ENCODE assay signal across 9 cellular contexts in the genomic region with DNA sequence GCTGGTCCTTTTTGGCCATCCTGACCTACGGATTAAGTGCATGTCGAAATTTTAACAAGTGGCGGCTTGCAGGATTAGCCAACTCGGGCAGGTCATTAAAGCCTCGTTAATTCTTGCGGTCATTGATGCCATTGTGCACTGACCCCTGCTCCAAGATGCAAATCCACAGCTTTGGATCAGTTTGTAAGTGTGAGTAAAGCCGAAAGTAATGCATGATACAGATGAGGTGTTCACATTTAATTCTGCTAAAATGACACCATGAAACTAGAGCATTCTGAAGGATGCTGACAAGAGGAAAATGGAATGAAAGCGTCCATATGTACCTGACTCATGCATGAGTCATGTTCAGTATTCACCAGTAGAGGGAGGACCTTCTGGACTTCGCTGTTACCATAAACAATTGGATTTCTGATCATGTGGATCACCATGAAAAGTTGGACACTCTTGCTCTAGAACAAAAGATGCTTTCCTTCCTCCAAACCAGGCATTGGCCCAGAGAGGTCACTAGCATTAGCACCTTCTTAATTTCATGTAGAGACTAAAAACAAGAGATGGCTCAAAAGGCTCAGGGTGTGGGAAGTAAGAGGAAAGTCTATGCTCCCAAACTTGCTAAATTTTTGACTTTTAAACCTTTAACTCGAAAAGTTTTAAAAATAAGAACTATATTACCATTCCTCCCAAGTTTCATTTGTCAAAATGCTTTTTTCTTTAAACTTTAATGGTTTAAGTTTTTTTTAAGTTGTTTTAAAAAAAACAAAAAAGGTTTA. TPM values are rescaled to one million over a fixed set of nuclear protein-coding genes. Genes with fewer than 3 reads are reported as not detected.
DNase-seq lines count a peak whose midpoint lies in the region; ATAC-seq and TF ChIP-seq lines count a peak whose summit lies in the region.
"Had no signal": no experiment of that assay in that cellular context is flagged by ENCODE, and none has a peak within 500 bp of the region (broad histone marks: within the 10 kb centered on the region; RNA-seq: fewer than 3 reads in every experiment).

No MANE protein-coding gene starts in this region.

- H3K4me3 ChIP-seq in dorsolateral prefrontal cortex (peak overlapping the region in 4 of 59 donors; percentile 3 to 19 (median 8)), neural cell (ENCODE audit: low read length) (no peak overlapping the region)

- H3K27ac ChIP-seq in dorsolateral prefrontal cortex, result peak overlapping the region in 51 of 59 donors; percentile 2 to 88 (median 63)
- no peak overlapping the region for H3K27ac ChIP-seq in neural cell (ENCODE audit: low read length)

- TF ChIP-seq CTCF in dorsolateral prefrontal cortex (IDR thresholded peaks at IDR 0.05 in 54 of 56, conservative IDR thresholded peaks at IDR 0.05 in 2 of 56; ENCODE audit: low read depth in 1 of 56, partially characterized antibody in 56 of 56), result peak; percentile 39 to 80 (median 68)
- peak; percentile 51 for TF ChIP-seq CTCF in neural cell (IDR thresholded peaks at IDR 0.05; ENCODE audit: poor library complexity, severe bottlenecking)

- H3K79me2 ChIP-seq in neural cell (replicated peaks; ENCODE audit: insufficient read depth, low read length), result no peaks in the 10 kb centered on the region

- H3K36me3 ChIP-seq in neural cell (ENCODE audit: insufficient read depth, low read length), result no peaks in the 10 kb centered on the region

- no peak for TF ChIP-seq EP300 in neural cell (conservative IDR thresholded peaks at IDR 0.05; ENCODE audit: poor library complexity, severe bottlenecking)

- no peak overlapping the region for H3K4me3 Mint-ChIP-seq in activated T-cell treated with anti-CD3 and anti-CD28 coated beads, Interleukin-2, amount 50 U/mL, for 72 hours
- H3K4me3 Mint-ChIP-seq: activated naive CD4-positive, alpha-beta T cell treated with anti-CD3 and anti-CD28 coated beads, Interleukin-2, amount 50 U/mL, for 24 hours had no signal

- no peak overlapping the region for H3K4me2 ChIP-seq in neural cell (ENCODE audit: low read length)

- TF ChIP-seq RAD21 in neural cell (conservative IDR thresholded peaks at IDR 0.05), result no peak

- H3K9me3 Mint-ChIP-seq in activated T-cell treated with anti-CD3 and anti-CD28 coated beads, Interleukin-2, amount 50 U/mL, for 72 hours, result no peaks in the 10 kb centered on the region
- H3K9me3 Mint-ChIP-seq: activated naive CD4-positive, alpha-beta T cell treated with anti-CD3 and anti-CD28 coated beads, Interleukin-2, amount 50 U/mL, for 24 hours had no signal

- H3K36me3 Mint-ChIP-seq in activated T-cell treated with anti-CD3 and anti-CD28 coated beads, Interleukin-2, amount 50 U/mL, for 72 hours (ENCODE audit: insufficient read depth in 2 of 2), result no peaks in the 10 kb centered on the region
- H3K36me3 Mint-ChIP-seq: activated naive CD4-positive, alpha-beta T cell treated with anti-CD3 and anti-CD28 coated beads, Interleukin-2, amount 50 U/mL, for 24 hours had no signal

- H4K20me1 ChIP-seq in neural cell (ENCODE audit: insufficient read depth), result no peaks in the 10 kb centered on the region

- H3K9ac ChIP-seq in neural cell (ENCODE audit: low read length), result no peak overlapping the region

- no peaks in the 10 kb centered on the region for H3F3A ChIP-seq in neural cell (ENCODE audit: insufficient read depth, low read length, poor library complexity, severe bottlenecking)

- no peak for DNase-seq in activated T-cell treated with anti-CD3 and anti-CD28 coated beads, Interleukin-2, amount 50 U/mL, for 72 hours
- DNase-seq in activated T-cell treated with anti-CD3 and anti-CD28 coated beads, Interleukin-2, amount 50 U/mL, for 48 hours, result no peak
- DNase-seq in NCI-H226, result peak; percentile 87
- peak in 1 of 10 donors; percentile 0 for DNase-seq in dorsolateral prefrontal cortex
- DNase-seq in NCI-H1694 (lab: John Stamatoyannopoulos, UW), result no peak
- DNase-seq in activated CD4-positive, CD25-positive, alpha-beta regulatory T cell treated with anti-CD3 and anti-CD28 coated beads, Interleukin-2, amount 50 U/mL, for 72 hours, result no peak

- intact Hi-C loops in dorsolateral prefrontal cortex (cut with DNase I), result no loop called here

- peak; percentile 67 to 92 for ATAC-seq in activated T-cell treated with anti-CD3 and anti-CD28 coated beads, Interleukin-2, amount 50 U/mL, for 72 hours (replicated peaks in 1 of 2)
- ATAC-seq in HG03108 (IDR thresholded peaks at IDR 0.05; ENCODE audit: unreplicated experiment), result no peak

- no peaks in the 10 kb centered on the region for H3K9me3 ChIP-seq in neural cell (ENCODE audit: low read length)

- H3K9me2 ChIP-seq in neural cell (ENCODE audit: insufficient read depth, low read length), result no peaks in the 10 kb centered on the region

- H3K27ac Mint-ChIP-seq in activated T-cell treated with anti-CD3 and anti-CD28 coated beads, Interleukin-2, amount 50 U/mL, for 72 hours, result no peak overlapping the region
- H3K27ac Mint-ChIP-seq: activated naive CD4-positive, alpha-beta T cell treated with anti-CD3 and anti-CD28 coated beads, Interleukin-2, amount 50 U/mL, for 24 hours had no signal

- no peaks in the 10 kb centered on the region for H3K27me3 ChIP-seq in dorsolateral prefrontal cortex
- no peaks in the 10 kb centered on the region for H3K27me3 ChIP-seq in neural cell (ENCODE audit: insufficient read depth, low read depth, low read length)

- H3K4me1 Mint-ChIP-seq in activated T-cell treated with anti-CD3 and anti-CD28 coated beads, Interleukin-2, amount 50 U/mL, for 72 hours (ENCODE audit: low read depth), result no peaks in the 10 kb centered on the region
- H3K4me1 Mint-ChIP-seq: activated naive CD4-positive, alpha-beta T cell treated with anti-CD3 and anti-CD28 coated beads, Interleukin-2, amount 50 U/mL, for 24 hours had no signal

- H2AFZ ChIP-seq in neural cell (ENCODE audit: low read depth, low read length), result no peak overlapping the region

- H3K27me3 Mint-ChIP-seq in activated T-cell treated with anti-CD3 and anti-CD28 coated beads, Interleukin-2, amount 50 U/mL, for 72 hours (ENCODE audit: low read depth), result peaks cover 16% of the 10 kb centered on the region
- H3K27me3 Mint-ChIP-seq: activated naive CD4-positive, alpha-beta T cell treated with anti-CD3 and anti-CD28 coated beads, Interleukin-2, amount 50 U/mL, for 24 hours had no signal

TF ChIP-seq in neural cell, 6 proteins besides CTCF, POLR2A, EP300 and RAD21:
- TF ChIP-seq SMC3 (conservative IDR thresholded peaks at IDR 0.05; ENCODE audit: poor library complexity), result peak; percentile 19
- TF ChIP-seq, protein P1, sequence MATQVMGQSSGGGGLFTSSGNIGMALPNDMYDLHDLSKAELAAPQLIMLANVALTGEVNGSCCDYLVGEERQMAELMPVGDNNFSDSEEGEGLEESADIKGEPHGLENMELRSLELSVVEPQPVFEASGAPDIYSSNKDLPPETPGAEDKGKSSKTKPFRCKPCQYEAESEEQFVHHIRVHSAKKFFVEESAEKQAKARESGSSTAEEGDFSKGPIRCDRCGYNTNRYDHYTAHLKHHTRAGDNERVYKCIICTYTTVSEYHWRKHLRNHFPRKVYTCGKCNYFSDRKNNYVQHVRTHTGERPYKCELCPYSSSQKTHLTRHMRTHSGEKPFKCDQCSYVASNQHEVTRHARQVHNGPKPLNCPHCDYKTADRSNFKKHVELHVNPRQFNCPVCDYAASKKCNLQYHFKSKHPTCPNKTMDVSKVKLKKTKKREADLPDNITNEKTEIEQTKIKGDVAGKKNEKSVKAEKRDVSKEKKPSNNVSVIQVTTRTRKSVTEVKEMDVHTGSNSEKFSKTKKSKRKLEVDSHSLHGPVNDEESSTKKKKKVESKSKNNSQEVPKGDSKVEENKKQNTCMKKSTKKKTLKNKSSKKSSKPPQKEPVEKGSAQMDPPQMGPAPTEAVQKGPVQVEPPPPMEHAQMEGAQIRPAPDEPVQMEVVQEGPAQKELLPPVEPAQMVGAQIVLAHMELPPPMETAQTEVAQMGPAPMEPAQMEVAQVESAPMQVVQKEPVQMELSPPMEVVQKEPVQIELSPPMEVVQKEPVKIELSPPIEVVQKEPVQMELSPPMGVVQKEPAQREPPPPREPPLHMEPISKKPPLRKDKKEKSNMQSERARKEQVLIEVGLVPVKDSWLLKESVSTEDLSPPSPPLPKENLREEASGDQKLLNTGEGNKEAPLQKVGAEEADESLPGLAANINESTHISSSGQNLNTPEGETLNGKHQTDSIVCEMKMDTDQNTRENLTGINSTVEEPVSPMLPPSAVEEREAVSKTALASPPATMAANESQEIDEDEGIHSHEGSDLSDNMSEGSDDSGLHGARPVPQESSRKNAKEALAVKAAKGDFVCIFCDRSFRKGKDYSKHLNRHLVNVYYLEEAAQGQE (IDR thresholded peaks at IDR 0.05; ENCODE audit: borderline replicate concordance), result no peak

RNA-seq across cellular contexts. Expression of a gene that starts 48.0 kb away (rescaled TPM):
- not detected for total RNA-seq in activated T-cell treated with anti-CD3 and anti-CD28 coated beads, Interleukin-2, amount 50 U/mL, for 72 hours
- total RNA-seq in dorsolateral prefrontal cortex, result not detected
- polyA plus RNA-seq in neural cell, result not detected in 2 replicates
- polyA minus RNA-seq in neural cell, result not detected in 2 replicates

RNA-seq across cellular contexts. Expression of a gene that starts 54.1 kb away (rescaled TPM):
- not detected for total RNA-seq in activated T-cell treated with anti-CD3 and anti-CD28 coated beads, Interleukin-2, amount 50 U/mL, for 72 hours
- not detected for total RNA-seq in dorsolateral prefrontal cortex
- not detected in 2 replicates for polyA plus RNA-seq in neural cell
- not detected in 2 replicates for polyA minus RNA-seq in neural cell

RNA-seq across cellular contexts. Expression of a gene that starts 56.3 kb away (rescaled TPM):
- total RNA-seq in activated T-cell treated with anti-CD3 and anti-CD28 coated beads, Interleukin-2, amount 50 U/mL, for 72 hours, result under 1 TPM in 1 of 2 donors, not detected in 1; 0.67 TPM
- 10 to 100 TPM in 1 of 120 experiments, 1 to 10 TPM in 86, under 1 TPM in 30, not detected in 3; 0.11 to 11.6 (median 1.9) TPM for total RNA-seq in dorsolateral prefrontal cortex
- not detected in 2 replicates for polyA plus RNA-seq in neural cell
- polyA minus RNA-seq in neural cell, result not detected in 2 replicates
